1 cellular context compared by ENCODE assay signal in genomic region chr22:41983516-41983915, GRCh38.
TF ChIP-seq lines count a peak whose summit lies in the region.

No MANE protein-coding gene starts in this region.

TF ChIP-seq in HepG2, 621 proteins besides CTCF, POLR2A, EP300 and RAD21:
- TF ChIP-seq HOXD1 (CRISPR knock-in tag; IDR thresholded peaks at IDR 0.05) (no peak), CEBPB (IDR thresholded peaks at IDR 0.05; ENCODE audit: borderline replicate concordance, low read depth, low read length) (peak; percentile 59; the same call in 1 of the 2 replicates), GPBP1L1 (CRISPR knock-in tag; IDR thresholded peaks at IDR 0.05) (no peak), WIZ (CRISPR knock-in tag; IDR thresholded peaks at IDR 0.05) (no peak), DNMT1 (CRISPR knock-in tag; IDR thresholded peaks at IDR 0.05) (no peak), FOXO1 (CRISPR knock-in tag; IDR thresholded peaks at IDR 0.05) (no peak), ZNF20 (CRISPR knock-in tag; IDR thresholded peaks at IDR 0.05) (no peak), HOMEZ (CRISPR knock-in tag; IDR thresholded peaks at IDR 0.05; ENCODE audit: low read depth) (no peak)
